In the genomic region with DNA sequence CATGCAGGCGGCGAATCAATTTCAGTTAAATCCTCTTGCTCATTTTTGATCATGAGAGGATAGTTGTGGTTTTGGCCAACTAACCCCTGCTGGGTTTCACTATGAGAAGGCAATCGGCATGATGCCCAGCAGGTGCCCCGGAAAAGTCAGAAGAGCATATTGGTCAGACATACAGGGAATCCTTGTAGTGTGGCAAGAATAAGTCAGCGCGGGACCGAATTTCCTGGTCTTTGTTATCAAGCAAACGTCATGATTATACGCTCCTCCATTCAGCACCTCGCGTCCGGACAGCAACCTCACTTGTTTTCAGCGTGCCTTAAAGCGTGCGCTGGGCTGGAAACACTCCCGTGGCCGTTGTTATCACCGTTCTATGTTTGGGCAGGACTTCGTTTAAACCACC, we compare ENCODE assay signal across 7 cellular contexts. TPM values are rescaled to one million over a fixed set of nuclear protein-coding genes. Genes with fewer than 3 reads are reported as not detected.
A peak's percentile ranks its signal among the peaks of the same experiment; 100 is the strongest.
DNase-seq lines count a peak whose midpoint lies in the region; ATAC-seq, FAIRE-seq and TF ChIP-seq lines count a peak whose summit lies in the region.

No MANE protein-coding gene starts in this region.

- DNase-seq in GM19239 (ENCODE audit: insufficient read length, low spot score) (peak; percentile 25), Karpas-422 (no peak), coronary artery (ENCODE audit: low spot score) (no peak), memory B cell (ENCODE audit: low spot score in 2 of 2) (peak in 1 of 2 donors; percentile 30), stromal cell of bone marrow (ENCODE audit: low read depth) (peak; percentile 32)

- H4K20me1 ChIP-seq in Karpas-422 (ENCODE audit: insufficient read depth, low read depth, low read length), result no peaks in the 10 kb centered on the region

- FAIRE-seq in GM19239 (lab: Jason Lieb, UNC), result peak; percentile 70

- H3K79me2 ChIP-seq in Karpas-422 (ENCODE audit: low read length), result peaks cover 33% of the 10 kb centered on the region

- H3K27ac Mint-ChIP-seq in T-helper 1 cell treated with Interleukin-12 subunit alpha and Interleukin-12 subunit beta and Interleukin-4 antibody, amounts not matched to agents 30 μg/mL and 1 μg/mL, for 36 hours, result no peak overlapping the region
- no peak overlapping the region for H3K27ac Mint-ChIP-seq in memory B cell

- no peaks in the 10 kb centered on the region for H3K27me3 ChIP-seq in Karpas-422 (ENCODE audit: low read length)

- H3K36me3 ChIP-seq in Karpas-422 (ENCODE audit: insufficient read depth, low read length), result peaks cover 11% of the 10 kb centered on the region

- peaks cover 2% of the 10 kb centered on the region for H3K36me3 Mint-ChIP-seq in T-helper 1 cell treated with Interleukin-12 subunit alpha and Interleukin-12 subunit beta and Interleukin-4 antibody, amounts not matched to agents 30 μg/mL and 1 μg/mL, for 36 hours (ENCODE audit: low read depth)
- H3K36me3 Mint-ChIP-seq in memory B cell, result peaks cover 1% of the 10 kb centered on the region

- no peak overlapping the region for H3K9ac ChIP-seq in Karpas-422 (ENCODE audit: low read length)

- H3K27ac ChIP-seq in Karpas-422 (ENCODE audit: low read length), result no peak overlapping the region
- no peak overlapping the region for H3K27ac ChIP-seq in coronary artery

- peak overlapping the region; percentile 22 for H3K4me3 Mint-ChIP-seq in T-helper 1 cell treated with Interleukin-12 subunit alpha and Interleukin-12 subunit beta and Interleukin-4 antibody, amounts not matched to agents 30 μg/mL and 1 μg/mL, for 36 hours
- H3K4me3 Mint-ChIP-seq in memory B cell, result no peak overlapping the region

- H3K4me2 ChIP-seq in Karpas-422 (ENCODE audit: low read depth, low read length, poor library complexity, severe bottlenecking), result peak overlapping the region; percentile 29

- no peaks in the 10 kb centered on the region for H3K9me3 ChIP-seq in Karpas-422 (ENCODE audit: low read length)

- no peak overlapping the region for H3K4me3 ChIP-seq in Karpas-422 (ENCODE audit: low read length)
- H3K4me3 ChIP-seq in coronary artery, result peak overlapping the region; percentile 35

- no peaks in the 10 kb centered on the region for H3K9me2 ChIP-seq in Karpas-422 (replicated peaks; ENCODE audit: insufficient read depth, low read length)

- H2AFZ ChIP-seq in Karpas-422 (ENCODE audit: low read length), result no peak overlapping the region

- no peak for TF ChIP-seq CTCF in coronary artery (IDR thresholded peaks at IDR 0.05)

- H3K4me1 ChIP-seq in Karpas-422 (ENCODE audit: low read length), result peaks cover 12% of the 10 kb centered on the region

- H3K27me3 Mint-ChIP-seq in T-helper 1 cell treated with Interleukin-12 subunit alpha and Interleukin-12 subunit beta and Interleukin-4 antibody, amounts not matched to agents 30 μg/mL and 1 μg/mL, for 36 hours (ENCODE audit: low read depth), result peaks cover 54% of the 10 kb centered on the region
- peaks cover 30% of the 10 kb centered on the region for H3K27me3 Mint-ChIP-seq in memory B cell

- ATAC-seq in memory B cell (ENCODE audit: low read depth) (peak; percentile 45), GM19328 (IDR thresholded peaks at IDR 0.05; ENCODE audit: unreplicated experiment) (no peak)

- peaks cover 10% of the 10 kb centered on the region for H3K4me1 Mint-ChIP-seq in T-helper 1 cell treated with Interleukin-12 subunit alpha and Interleukin-12 subunit beta and Interleukin-4 antibody, amounts not matched to agents 30 μg/mL and 1 μg/mL, for 36 hours (ENCODE audit: low read depth)
- peaks cover 12% of the 10 kb centered on the region for H3K4me1 Mint-ChIP-seq in memory B cell

- H3K9me3 Mint-ChIP-seq in T-helper 1 cell treated with Interleukin-12 subunit alpha and Interleukin-12 subunit beta and Interleukin-4 antibody, amounts not matched to agents 30 μg/mL and 1 μg/mL, for 36 hours, result peaks cover 4% of the 10 kb centered on the region
- no peaks in the 10 kb centered on the region for H3K9me3 Mint-ChIP-seq in memory B cell

RNA-seq across cellular contexts. Expression of a gene that starts 1.8 kb away (rescaled TPM):
- 7.1 and 15.5 TPM in 2 replicates for total RNA-seq in Karpas-422 (2014; rRNA removed; shearing (Covaris generic); ENCODE audit: low replicate concordance)

Comparison
In these comparisons a context has a peak if more than half of its experiments do, and no peak if none do; other contexts are left out.
1. DNase-seq: peak in GM19239 (single experiment) and stromal cell of bone marrow (single experiment); none in Karpas-422 (single experiment) and coronary artery (single experiment).